8 cellular contexts compared by ENCODE assay signal in the genomic region with DNA sequence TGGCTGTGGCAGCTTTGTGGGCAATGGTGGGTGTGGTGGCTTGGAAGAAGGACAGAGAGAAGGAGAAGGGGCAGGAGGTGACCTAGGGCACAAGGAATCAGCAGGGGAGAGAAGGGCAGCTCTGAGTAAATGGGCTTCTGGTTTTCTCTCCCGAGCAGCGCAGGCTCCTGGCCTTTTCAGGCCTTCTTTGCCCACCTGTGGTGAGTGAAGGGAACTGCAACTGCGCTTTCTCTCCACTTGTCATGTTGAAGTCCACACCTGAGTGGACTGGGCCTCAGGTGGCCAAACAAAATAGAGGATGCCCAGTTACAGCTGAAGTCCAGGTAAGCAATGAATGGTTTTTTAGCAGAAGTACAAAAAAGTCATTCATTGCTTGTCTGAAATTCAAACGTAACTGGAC. TPM values are rescaled to one million over a fixed set of nuclear protein-coding genes. Genes with fewer than 3 reads are reported as not detected.
A peak's percentile ranks its signal among the peaks of the same experiment; 100 is the strongest.
DNase-seq lines count a peak whose midpoint lies in the region; ATAC-seq and TF ChIP-seq lines count a peak whose summit lies in the region.

No MANE protein-coding gene starts in this region.

- no peak overlapping the region for H3K4me3 ChIP-seq in SU-DHL-6 (ENCODE audit: insufficient read depth, low read length, poor library complexity, severe bottlenecking)
- H3K4me3 ChIP-seq in left lung, result no peak overlapping the region
- H3K4me3 ChIP-seq in SJCRH30, result no peak overlapping the region

- no peaks in the 10 kb centered on the region for H4K20me1 ChIP-seq in SU-DHL-6 (ENCODE audit: low read depth, low read length)

- no peak overlapping the region for H3K9ac ChIP-seq in SU-DHL-6 (ENCODE audit: low read length)

- H3K9me2 ChIP-seq in SU-DHL-6 (replicated peaks; ENCODE audit: insufficient read depth, low read length), result no peaks in the 10 kb centered on the region

- H3K4me1 ChIP-seq in left lung (no peaks in the 10 kb centered on the region), SJCRH30 (no peaks in the 10 kb centered on the region)

- DNase-seq in COLO668 (lab: John Stamatoyannopoulos, UW; ENCODE audit: unreplicated experiment), result peak; percentile 73
- DNase-seq in HK-2 (ENCODE audit: unreplicated experiment), result peak; percentile 18
- DNase-seq in left lung, result no peak
- DNase-seq in HUDEP-2 (lab: John Stamatoyannopoulos, UW; ENCODE audit: unreplicated experiment in 76 of 76), result no peak
- DNase-seq in SJCRH30, result no peak

- no peak overlapping the region for H2AFZ ChIP-seq in SU-DHL-6 (ENCODE audit: low read depth, low read length, severe bottlenecking)

- TF ChIP-seq CTCF in SU-DHL-6 (IDR thresholded peaks at IDR 0.05; ENCODE audit: insufficient read depth, low read length, poor library complexity, severe bottlenecking) (peak; percentile 24), left lung (IDR thresholded peaks at IDR 0.05) (peak; percentile 20 to 37)

- H3K79me2 ChIP-seq in SU-DHL-6 (ENCODE audit: insufficient read depth, low read length), result no peaks in the 10 kb centered on the region

- no peaks in the 10 kb centered on the region for H3K9me3 ChIP-seq in SU-DHL-6 (ENCODE audit: insufficient read depth, low read length)
- no peaks in the 10 kb centered on the region for H3K9me3 ChIP-seq in left lung
- H3K9me3 ChIP-seq in SJCRH30 (replicated peaks), result no peaks in the 10 kb centered on the region

- H3K4me2 ChIP-seq in SU-DHL-6 (ENCODE audit: low read depth, low read length, poor library complexity, severe bottlenecking), result no peak overlapping the region

- H3K27me3 ChIP-seq in SU-DHL-6 (ENCODE audit: low read length), result no peaks in the 10 kb centered on the region
- peaks cover 0 to 25% of the 10 kb centered on the region in 2 donors for H3K27me3 ChIP-seq in left lung
- peaks cover 9% of the 10 kb centered on the region; the same call in 1 of the 2 replicates for H3K27me3 ChIP-seq in SJCRH30

- no peaks in the 10 kb centered on the region for H3F3A ChIP-seq in SU-DHL-6 (ENCODE audit: insufficient read depth)

- H3K27ac ChIP-seq in SU-DHL-6 (ENCODE audit: low read depth, low read length) (no peak overlapping the region), left lung (no peak overlapping the region), SJCRH30 (no peak overlapping the region)

- peak; percentile 41 for ATAC-seq in left lung
- no peak for ATAC-seq in GM19328 (IDR thresholded peaks at IDR 0.05; ENCODE audit: unreplicated experiment)
- no peak for ATAC-seq in HG03280 (IDR thresholded peaks at IDR 0.05; ENCODE audit: unreplicated experiment)

- intact Hi-C loops in left lung (cut with DNase I), result no loop called here

- H3K36me3 ChIP-seq in SU-DHL-6 (ENCODE audit: low read length), result no peaks in the 10 kb centered on the region
- no peaks in the 10 kb centered on the region for H3K36me3 ChIP-seq in left lung
- no peaks in the 10 kb centered on the region for H3K36me3 ChIP-seq in SJCRH30

RNA-seq across cellular contexts. Expression of a gene that starts 29.4 kb away (rescaled TPM):
- not detected for total RNA-seq in left lung
- not detected in 2 replicates for total RNA-seq in SJCRH30 (2014; rRNA removed; shearing (Covaris generic))

RNA-seq across cellular contexts. Expression of a gene that starts 57.8 kb away (rescaled TPM):
- under 1 TPM; 0.42 to 0.50 TPM for total RNA-seq in left lung
- not detected in 2 replicates for total RNA-seq in SJCRH30 (2014; rRNA removed; shearing (Covaris generic))

Comparison
In these comparisons a context has a peak if more than half of its experiments do, and no peak if none do; other contexts are left out.
1. DNase-seq: peak in COLO668 (single experiment) and HK-2 (single experiment); none in left lung (0 of 2), HUDEP-2 (0 of 76) and SJCRH30 (0 of 2).